8 cellular contexts compared by ENCODE assay signal in the genomic region with DNA sequence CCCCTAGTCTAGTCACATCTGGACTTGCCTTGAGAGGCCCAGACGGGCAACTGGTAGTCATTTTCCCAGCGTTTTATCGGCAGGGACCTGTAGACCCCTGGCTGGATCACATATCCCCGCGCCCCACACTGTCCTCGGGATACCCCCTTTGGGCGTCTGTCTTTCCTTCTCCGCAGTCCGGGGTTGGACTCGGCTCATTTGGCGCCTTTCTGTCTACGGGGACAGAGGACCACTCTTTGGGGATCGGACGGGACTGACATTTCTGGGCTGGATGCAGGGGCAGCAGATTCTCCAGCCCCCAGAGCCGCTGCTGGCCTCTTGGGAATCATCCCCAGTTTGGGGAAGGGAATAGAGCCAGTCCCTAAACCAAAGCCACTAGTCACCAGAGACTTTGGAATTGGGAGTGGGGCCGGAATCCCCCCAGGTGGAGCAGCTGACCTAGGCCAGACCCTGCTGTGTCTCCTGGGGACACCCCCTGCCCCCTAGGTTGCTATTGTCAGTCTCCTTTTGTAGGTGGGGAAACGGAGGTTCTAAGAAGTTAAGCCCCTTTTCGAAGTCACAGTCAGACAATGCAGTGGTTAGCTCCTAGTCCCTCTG. TPM values are rescaled to one million over a fixed set of nuclear protein-coding genes. Genes with fewer than 3 reads are reported as not detected.
DNase-seq lines count a peak whose midpoint lies in the region; ATAC-seq, FAIRE-seq and TF ChIP-seq lines count a peak whose summit lies in the region.

No MANE protein-coding gene starts in this region.

- H3K27me3 ChIP-seq in AG04450 (ENCODE audit: control insufficient read depth, insufficient read depth, low read length) (no peaks in the 10 kb centered on the region), adrenal gland (no peaks in the 10 kb centered on the region), thyroid gland (no peaks in the 10 kb centered on the region)

- intact Hi-C loops in adrenal gland (cut with DNase I) (no loop called here), left colon (cut with DNase I, micrococcal nuclease) (no loop called here), thyroid gland (cut with DNase I) (no loop called here)

- WGBS in adrenal gland, 4 donors = 8 to 17% (median 11%) methylated on average over 5 to 18 of the region's 18 CpGs
- 11 to 24% methylated on average over 4 to 18 of the region's 18 CpGs for WGBS in thyroid gland, 2 donors

- TF ChIP-seq POLR2A in adrenal gland (IDR thresholded peaks at IDR 0.05) (no peak), thyroid gland (IDR thresholded peaks at IDR 0.05) (no peak)

- H3K4me3 ChIP-seq in AG04450 (ENCODE audit: low read depth, low read length) (peak overlapping the region; percentile 85), adrenal gland (peak overlapping the region in 3 of 4 donors; percentile 11 to 97 (median 72)), thyroid gland (replicated peaks in 1 of 3) (peak overlapping the region; percentile 66 to 78 (median 76))

- CTCF ChIA-PET in AG04450 (lab: Charles Lee) = interaction anchor here (1.2 to 3.7 kb wide), 2 partner anchors 16 to 123 kb away, joined by 3 to 24 read pairs; no protein-coding TSS in a partner anchor

- H3K27ac ChIP-seq in AG04450 (ENCODE audit: low read depth, low read length) = no peak overlapping the region
- peak overlapping the region in 4 of 5 donors; percentile 1 to 90 (median 84) for H3K27ac ChIP-seq in adrenal gland
- peak overlapping the region in 2 of 3 donors; percentile 49 to 72 for H3K27ac ChIP-seq in thyroid gland

- DNase-seq in AG04450 (ENCODE audit: low read depth, low spot score) = no peak
- DNase-seq in adrenal gland = peak in 1 of 7 donors; percentile 54
- DNase-seq in left colon = no peak
- DNase-seq in thyroid gland = no peak
- DNase-seq in NCI-H345 treated with DMSO at 0.1 percent for 48 hours (lab: John Stamatoyannopoulos, UW; ENCODE audit: unreplicated experiment) = no peak
- no peak for DNase-seq in DMS79 (lab: John Stamatoyannopoulos, UW)
- DNase-seq in D721Med (ENCODE audit: insufficient read length, low spot score) = no peak

- no peak for FAIRE-seq in D721Med (lab: Jason Lieb, UNC)

- H3K4me1 ChIP-seq in adrenal gland (replicated peaks in 1 of 2) = peaks cover 26 to 34% of the 10 kb centered on the region in 2 donors
- H3K4me1 ChIP-seq in thyroid gland = peaks cover 14 to 15% of the 10 kb centered on the region in 2 donors

- POLR2A ChIA-PET in AG04450 (lab: Yijun Ruan, JAX) = interaction anchor here (1.4 to 2.1 kb wide), 2 partner anchors 9 to 10 kb away, joined by 3 to 6 read pairs; no protein-coding TSS in a partner anchor

- ATAC-seq in HG02678 (IDR thresholded peaks at IDR 0.05; ENCODE audit: unreplicated experiment) = peak; percentile 7
- peak; percentile 7 for ATAC-seq in left colon

- H3K36me3 ChIP-seq in adrenal gland (replicated peaks in 1 of 2) (no peaks in the 10 kb centered on the region), thyroid gland (no peaks in the 10 kb centered on the region)

- TF ChIP-seq CTCF in AG04450 (IDR thresholded peaks at IDR 0.05; ENCODE audit: low read depth, low read length) (no peak), adrenal gland (IDR thresholded peaks at IDR 0.05) (no peak), thyroid gland (IDR thresholded peaks at IDR 0.05) (no peak), D721Med (IDR thresholded peaks at IDR 0.05; ENCODE audit: insufficient read depth, missing control alignments) (no peak)

- no peaks in the 10 kb centered on the region; the same call in 1 of the 2 replicates for H3K9me3 ChIP-seq in AG04450 (ENCODE audit: control insufficient read depth, insufficient read depth, low read length)
- no peaks in the 10 kb centered on the region for H3K9me3 ChIP-seq in adrenal gland (replicated peaks in 1 of 3)
- H3K9me3 ChIP-seq in thyroid gland = no peaks in the 10 kb centered on the region

RNA-seq across cellular contexts. Expression of gene FAM110A, which starts 0.7 kb away (rescaled TPM):
- 1.9 and 2.0 TPM in 2 replicates for polyA plus RNA-seq in AG04450 (2011; rRNA removed)
- polyA minus RNA-seq in AG04450 (2011; rRNA and poly(A)+ RNA removed) = 0.83 and 1.0 TPM in 2 replicates
- 10 to 100 TPM in 5 of 8 donors, 1 to 10 TPM in 3; 4.8 to 16.7 (median 10.8) TPM for total RNA-seq in adrenal gland
- polyA plus RNA-seq in adrenal gland = 1 to 10 TPM; 2.4 to 7.1 (median 6.2) TPM
- 10 to 100 TPM in 1 of 2 donors, 1 to 10 TPM in 1; 7.4 to 11.5 TPM for total RNA-seq in left colon
- total RNA-seq in thyroid gland = 10 to 100 TPM in 1 of 4 donors, 1 to 10 TPM in 3; 7.0 to 15.5 (median 8.5) TPM
